In genomic region chr15:92327033-92327432, GRCh38 we compare ENCODE assay signal across 6 cellular contexts.
"Had no signal": no experiment of that assay in that cellular context is flagged by ENCODE, and none has a peak within 500 bp of the region (broad histone marks: within the 10 kb centered on the region; RNA-seq: fewer than 3 reads in every experiment).

No MANE protein-coding gene starts in this region.

- H3K27ac ChIP-seq: HL-60 had no signal

- H3K4me3 ChIP-seq: GM23338 had no signal

- ATAC-seq: GM23338, HepG2 had no signal

- DNase-seq: H9, HCEC 1CT, KBM-7 had no signal
